Comparison of ENCODE assay signal across 8 cellular contexts in the genomic region with DNA sequence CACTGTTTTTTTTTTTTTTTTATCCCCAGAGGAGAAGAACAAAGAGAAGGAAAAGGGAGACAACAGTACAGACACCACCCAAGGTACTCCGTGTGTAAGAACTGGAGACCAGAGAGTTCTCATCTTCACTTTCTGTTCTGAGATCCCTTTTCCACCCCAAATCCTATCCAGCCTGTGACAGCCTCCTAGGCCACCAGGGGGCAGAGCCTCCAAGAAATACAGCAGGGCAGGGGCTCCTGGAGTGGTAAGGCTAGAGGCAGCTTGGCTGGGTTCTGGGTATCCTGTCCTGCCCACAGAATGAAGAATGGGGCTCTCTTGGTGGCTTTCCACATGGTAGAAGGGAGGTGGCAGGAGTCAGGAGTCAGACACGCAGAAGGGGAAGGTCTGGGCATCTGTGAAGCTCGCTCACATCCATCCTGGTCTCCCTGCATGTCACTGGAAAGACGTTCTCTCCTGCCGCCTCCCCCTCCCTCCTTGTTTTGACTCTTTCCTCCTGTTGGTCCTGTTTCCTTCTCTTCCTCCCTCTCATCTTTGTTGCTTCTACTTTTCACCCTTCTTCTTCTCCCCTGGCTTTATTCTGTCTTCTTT. TPM values are rescaled to one million over a fixed set of nuclear protein-coding genes. Genes with fewer than 3 reads are reported as not detected.
DNase-seq lines count a peak whose midpoint lies in the region; ATAC-seq, FAIRE-seq and TF ChIP-seq lines count a peak whose summit lies in the region.

No MANE protein-coding gene starts in this region.

- H3K4me3 ChIP-seq in A673 (ENCODE audit: low read depth, low read length, poor library complexity, severe bottlenecking): no peak overlapping the region
- no peak overlapping the region for H3K4me3 ChIP-seq in epithelial cell of proximal tubule (ENCODE audit: low read depth, low read length)
- no peak overlapping the region for H3K4me3 ChIP-seq in upper lobe of right lung

- H3K27ac ChIP-seq in A673 (ENCODE audit: low read depth, low read length, poor library complexity, severe bottlenecking): no peak overlapping the region
- H3K27ac ChIP-seq in upper lobe of right lung: no peak overlapping the region

- H3K36me3 Mint-ChIP-seq in activated CD4-positive, alpha-beta memory T cell treated with anti-CD3 and anti-CD28 coated beads for 36 hours: peaks cover 26% of the 10 kb centered on the region
- H3K36me3 Mint-ChIP-seq in nephron (ENCODE audit: low read depth): peaks cover 61% of the 10 kb centered on the region

- H3K27me3 Mint-ChIP-seq in activated CD4-positive, alpha-beta memory T cell treated with anti-CD3 and anti-CD28 coated beads for 36 hours: no peaks in the 10 kb centered on the region
- H3K27me3 Mint-ChIP-seq in nephron (ENCODE audit: low read depth): no peaks in the 10 kb centered on the region

- ATAC-seq in upper lobe of right lung: peak; percentile 89
- no peak for ATAC-seq in GM18502 (IDR thresholded peaks at IDR 0.05; ENCODE audit: poor library complexity, unreplicated experiment)

- TF ChIP-seq CTCF in A673 (conservative IDR thresholded peaks at IDR 0.05; ENCODE audit: low read depth, low read length) (peak; percentile 85), epithelial cell of proximal tubule (conservative IDR thresholded peaks at IDR 0.05; ENCODE audit: low read depth, low read length) (peak; percentile 86), nephron (IDR thresholded peaks at IDR 0.05; ENCODE audit: unreplicated experiment in 3 of 3) (peak; percentile 35 to 61 (median 45)), upper lobe of right lung (IDR thresholded peaks at IDR 0.05) (peak; percentile 77)

- peaks cover 6% of the 10 kb centered on the region for H3K4me1 Mint-ChIP-seq in activated CD4-positive, alpha-beta memory T cell treated with anti-CD3 and anti-CD28 coated beads for 36 hours (ENCODE audit: low read depth)
- no peaks in the 10 kb centered on the region for H3K4me1 Mint-ChIP-seq in nephron

- peak; percentile 67 for FAIRE-seq in GM18507 (lab: Jason Lieb, UNC)

- H3K4me1 ChIP-seq in A673 (ENCODE audit: insufficient read depth, low read length, poor library complexity, severe bottlenecking): no peaks in the 10 kb centered on the region
- H3K4me1 ChIP-seq in upper lobe of right lung: no peaks in the 10 kb centered on the region

- H3K9me3 Mint-ChIP-seq in activated CD4-positive, alpha-beta memory T cell treated with anti-CD3 and anti-CD28 coated beads for 36 hours: no peaks in the 10 kb centered on the region
- no peaks in the 10 kb centered on the region for H3K9me3 Mint-ChIP-seq in nephron

- CTCF ChIA-PET in A673 (lab: Charles Lee): no interaction called here
- CTCF ChIA-PET in activated CD4-positive, alpha-beta memory T cell treated with anti-CD3 and anti-CD28 coated beads for 36 hours (lab: Charles Lee): interaction anchor here (1.0 to 2.3 kb wide), 5 partner anchors 12 to 496 kb away, joined by 4 to 10 read pairs (median 7); no protein-coding TSS in a partner anchor

- no TSS peak for BruUV-seq in A673 (replicated peaks; lab: Mats Ljungman, UMichigan)

- no peaks in the 10 kb centered on the region for H3K36me3 ChIP-seq in A673 (ENCODE audit: insufficient read depth, low read length, poor library complexity, severe bottlenecking)
- peaks cover 10% of the 10 kb centered on the region for H3K36me3 ChIP-seq in upper lobe of right lung

- no peak overlapping the region for H3K27ac Mint-ChIP-seq in activated CD4-positive, alpha-beta memory T cell treated with anti-CD3 and anti-CD28 coated beads for 36 hours
- H3K27ac Mint-ChIP-seq in nephron: no peak overlapping the region

- no peaks in the 10 kb centered on the region for H3K9me3 ChIP-seq in A673 (ENCODE audit: low read depth, low read length, poor library complexity, severe bottlenecking)
- no peaks in the 10 kb centered on the region for H3K9me3 ChIP-seq in upper lobe of right lung

- DNase-seq in A673 (ENCODE audit: low spot score): peak; percentile 80
- DNase-seq in GM18507 (ENCODE audit: extremely low spot score, insufficient read length, low read depth): no peak
- peak; percentile 48 for DNase-seq in NCI-H748 (lab: John Stamatoyannopoulos, UW; ENCODE audit: unreplicated experiment)
- DNase-seq in activated CD4-positive, alpha-beta memory T cell treated with anti-CD3 and anti-CD28 coated beads for 36 hours: peak; percentile 70
- no peak for DNase-seq in epithelial cell of proximal tubule (ENCODE audit: low read depth)
- peak; percentile 79 for DNase-seq in upper lobe of right lung

- H3K27me3 ChIP-seq in A673 (replicated peaks; ENCODE audit: insufficient read depth, low read depth, low read length, poor library complexity) (no peaks in the 10 kb centered on the region), upper lobe of right lung (no peaks in the 10 kb centered on the region)

- no peak overlapping the region for H3K4me3 Mint-ChIP-seq in activated CD4-positive, alpha-beta memory T cell treated with anti-CD3 and anti-CD28 coated beads for 36 hours
- no peak overlapping the region for H3K4me3 Mint-ChIP-seq in nephron

- POLR2A ChIA-PET in A673 (lab: Charles Lee; ENCODE audit: low non-redundant PET): no interaction called here
- POLR2A ChIA-PET in activated CD4-positive, alpha-beta memory T cell treated with anti-CD3 and anti-CD28 coated beads for 36 hours (lab: Charles Lee): interaction anchor here (0.6 to 0.7 kb wide), 2 partner anchors 124 to 443 kb away, joined by 3 to 4 read pairs; partner anchors contain the start of gene LPCAT3

- intact Hi-C loops in A673 (cut with micrococcal nuclease; ENCODE audit: unreplicated experiment) (loop anchor here (1.0 to 2.0 kb wide), 3 partner anchors 46 to 496 kb away; no protein-coding TSS in a partner anchor), upper lobe of right lung (cut with DNase I) (no loop called here)
- intact Hi-C loops in activated CD4-positive, alpha-beta memory T cell treated with anti-CD3 and anti-CD28 coated beads for 36 hours (cut with micrococcal nuclease): loop anchor here (1.0 kb wide), 1 partner anchor 46 kb away; no protein-coding TSS in a partner anchor

RNA-seq across cellular contexts. Expression of gene CLSTN3, which starts 12.0 kb away (rescaled TPM):
- total RNA-seq in A673 (2021): 10.7 and 12.1 TPM in 2 replicates
- 10 to 100 TPM; 40.1 to 44.7 TPM for total RNA-seq in activated CD4-positive, alpha-beta memory T cell treated with anti-CD3 and anti-CD28 coated beads for 36 hours
- total RNA-seq in epithelial cell of proximal tubule: 25.2 and 57.5 TPM in 2 replicates
- total RNA-seq in upper lobe of right lung: 48.2 TPM

RNA-seq across cellular contexts. Expression of gene RBP5, which starts 13.5 kb away (rescaled TPM):
- total RNA-seq in A673 (2021) (not detected in 2 replicates), epithelial cell of proximal tubule (not detected in 2 replicates), upper lobe of right lung (7.1 TPM)
- under 1 TPM in 1 of 2 experiments, not detected in 1; 0.21 TPM for total RNA-seq in activated CD4-positive, alpha-beta memory T cell treated with anti-CD3 and anti-CD28 coated beads for 36 hours

RNA-seq across cellular contexts. Expression of gene C1RL, which starts 33.1 kb away (rescaled TPM):
- 2.4 and 4.0 TPM in 2 replicates for total RNA-seq in A673 (2021)
- 10 to 100 TPM; 17.1 to 22.6 TPM for total RNA-seq in activated CD4-positive, alpha-beta memory T cell treated with anti-CD3 and anti-CD28 coated beads for 36 hours
- total RNA-seq in epithelial cell of proximal tubule: 11.2 and 11.3 TPM in 2 replicates
- total RNA-seq in upper lobe of right lung: 91.6 TPM

RNA-seq across cellular contexts. Expression of gene PEX5, which starts 47.3 kb away (rescaled TPM):
- total RNA-seq in A673 (2021) (36.9 and 42.7 TPM in 2 replicates), epithelial cell of proximal tubule (14.4 and 20.0 TPM in 2 replicates), upper lobe of right lung (46.7 TPM)
- total RNA-seq in activated CD4-positive, alpha-beta memory T cell treated with anti-CD3 and anti-CD28 coated beads for 36 hours: 10 to 100 TPM; 26.0 to 27.9 TPM

RNA-seq across cellular contexts. Expression of gene C1R, which starts 49.9 kb away (rescaled TPM):
- total RNA-seq in A673 (2021) (10.9 and 15.0 TPM in 2 replicates), epithelial cell of proximal tubule (2.1 and 2.5 TPM in 2 replicates), upper lobe of right lung (367 TPM)
- 1 to 10 TPM; 1.4 to 2.2 TPM for total RNA-seq in activated CD4-positive, alpha-beta memory T cell treated with anti-CD3 and anti-CD28 coated beads for 36 hours

Comparison
In these comparisons a context has a peak if more than half of its experiments do, and no peak if none do; other contexts are left out.
1. DNase-seq: peak in A673 (single experiment), NCI-H748 (single experiment), activated CD4-positive, alpha-beta memory T cell treated with anti-CD3 and anti-CD28 coated beads for 36 hours (single experiment) and upper lobe of right lung (single experiment); none in GM18507 (single experiment) and epithelial cell of proximal tubule (single experiment).
2. Peak in every context shown above with its lines, with median percentiles within 50 percentile points of each other: CTCF ChIP-seq.